Comparison of ENCODE assay signal across 17 cellular contexts in genomic region chr2:196080526-196080925, GRCh38. TPM values are rescaled to one million over a fixed set of nuclear protein-coding genes. Genes with fewer than 3 reads are reported as not detected.
DNase-seq lines count a peak whose midpoint lies in the region; ATAC-seq lines count a peak whose summit lies in the region.
"Had no signal": no experiment of that assay in that cellular context is flagged by ENCODE, and none has a peak within 500 bp of the region (broad histone marks: within the 10 kb centered on the region; RNA-seq: fewer than 3 reads in every experiment).

No MANE protein-coding gene starts in this region.

- no peak overlapping the region for H3K18ac ChIP-seq in neuronal stem cell (ENCODE audit: low read length)

- H3K79me1 ChIP-seq in neuronal stem cell (ENCODE audit: low read depth, low read length) = no peaks in the 10 kb centered on the region

- H3K4me3 Mint-ChIP-seq in activated T-cell treated with anti-CD3 and anti-CD28 coated beads, Interleukin-2, amount 50 U/mL, for 24 hours = no peak overlapping the region
- peak overlapping the region in 1 of 2 donors; percentile 68 for H3K4me3 Mint-ChIP-seq in activated T-cell treated with anti-CD3 and anti-CD28 coated beads, Interleukin-2, amount 50 U/mL, for 72 hours
- H3K4me3 Mint-ChIP-seq in activated naive CD8-positive, alpha-beta T cell treated with anti-CD3 and anti-CD28 coated beads, Interleukin-2, amount 10 ng/mL, durations not matched to agents 7 days and 5 days = peak overlapping the region; percentile 66
- H3K4me3 Mint-ChIP-seq in stimulated activated naive CD8-positive, alpha-beta T cell treated with anti-CD3 and anti-CD28 coated beads, Interleukin-15, Interleukin-2, amounts not matched to agents 100 ng/mL and 50 ng/mL, for 24 hours = peak overlapping the region; percentile 61

- WGBS in neuronal stem cell (ENCODE audit: extremely low coverage in 2 of 2, insufficient read length in 2 of 2, insufficient replicate concordance in 1 of 2), 2 donors = no CpG with 5 or more reads among the region's 2 CpGs

- H3K27ac Mint-ChIP-seq in activated T-cell treated with anti-CD3 and anti-CD28 coated beads, Interleukin-2, amount 50 U/mL, for 24 hours = peak overlapping the region; percentile 12
- no peak overlapping the region for H3K27ac Mint-ChIP-seq in activated T-cell treated with anti-CD3 and anti-CD28 coated beads, Interleukin-2, amount 50 U/mL, for 72 hours
- peak overlapping the region; percentile 84 for H3K27ac Mint-ChIP-seq in activated naive CD8-positive, alpha-beta T cell treated with anti-CD3 and anti-CD28 coated beads, Interleukin-2, amount 10 ng/mL, durations not matched to agents 7 days and 5 days
- no peak overlapping the region for H3K27ac Mint-ChIP-seq in stimulated activated naive CD8-positive, alpha-beta T cell treated with anti-CD3 and anti-CD28 coated beads, Interleukin-15, Interleukin-2, amounts not matched to agents 100 ng/mL and 50 ng/mL, for 24 hours
- H3K27ac Mint-ChIP-seq: CD14-positive monocyte, IgD-negative memory B cell had no signal

- H4K8ac ChIP-seq in neuronal stem cell (ENCODE audit: low read depth, low read length) = no peak overlapping the region

- no peak overlapping the region for H3K4me2 ChIP-seq in neuronal stem cell (ENCODE audit: insufficient read depth, low read length, poor library complexity, severe bottlenecking)
- H3K4me2 ChIP-seq: SK-N-SH had no signal

- H3K27me3 ChIP-seq in neuronal stem cell (ENCODE audit: control insufficient read depth in 3 of 3, insufficient read depth in 3 of 3, low read depth in 1 of 3, low read length in 3 of 3) = no peaks in the 10 kb centered on the region
- H3K27me3 ChIP-seq: uterus had no signal

- no peak overlapping the region for H2BK12ac ChIP-seq in neuronal stem cell (ENCODE audit: low read length)

- H3K27ac ChIP-seq in neuronal stem cell (replicated peaks; ENCODE audit: low read length) = no peak overlapping the region
- H3K27ac ChIP-seq: uterus had no signal

- ATAC-seq in activated T-cell treated with anti-CD3 and anti-CD28 coated beads, Interleukin-2, amount 50 U/mL, for 72 hours (replicated peaks in 1 of 2) = no peak
- ATAC-seq in HG03103 (IDR thresholded peaks at IDR 0.05; ENCODE audit: low read depth, unreplicated experiment) = peak; percentile 45
- peak; percentile 71 for ATAC-seq in activated naive CD8-positive, alpha-beta T cell treated with anti-CD3 and anti-CD28 coated beads, Interleukin-2, amount 10 ng/mL, durations not matched to agents 7 days and 5 days (ENCODE audit: low read depth)
- ATAC-seq: PC-3 had no signal

- H2BK5ac ChIP-seq in neuronal stem cell (ENCODE audit: low read length) = no peak overlapping the region

- peaks cover 28% of the 10 kb centered on the region for H3K4me1 Mint-ChIP-seq in activated T-cell treated with anti-CD3 and anti-CD28 coated beads, Interleukin-2, amount 50 U/mL, for 24 hours (ENCODE audit: low read depth)
- H3K4me1 Mint-ChIP-seq in activated T-cell treated with anti-CD3 and anti-CD28 coated beads, Interleukin-2, amount 50 U/mL, for 72 hours (ENCODE audit: low read depth) = peaks cover 23% of the 10 kb centered on the region
- H3K4me1 Mint-ChIP-seq in activated naive CD8-positive, alpha-beta T cell treated with anti-CD3 and anti-CD28 coated beads, Interleukin-2, amount 10 ng/mL, durations not matched to agents 7 days and 5 days = peaks cover 17% of the 10 kb centered on the region
- H3K4me1 Mint-ChIP-seq in stimulated activated naive CD8-positive, alpha-beta T cell treated with anti-CD3 and anti-CD28 coated beads, Interleukin-15, Interleukin-2, amounts not matched to agents 100 ng/mL and 50 ng/mL, for 24 hours (ENCODE audit: low read depth) = peaks cover 45% of the 10 kb centered on the region

- POLR2A ChIA-PET in activated naive CD8-positive, alpha-beta T cell treated with anti-CD3 and anti-CD28 coated beads, Interleukin-2, amount 10 ng/mL, durations not matched to agents 7 days and 5 days (lab: Charles Lee) = interaction anchor here (0.6 kb wide), 1 partner anchor 81 kb away, joined by 3 read pairs; no protein-coding TSS in a partner anchor

- H3K9me3 ChIP-seq in neuronal stem cell (replicated peaks in 1 of 2; ENCODE audit: control insufficient read depth in 2 of 2, insufficient read depth in 1 of 2, low read depth in 1 of 2, low read length in 2 of 2) = peaks cover 3 to 9% of the 10 kb centered on the region in 2 donors
- H3K9me3 ChIP-seq: uterus had no signal

- H3K27me3 Mint-ChIP-seq in activated T-cell treated with anti-CD3 and anti-CD28 coated beads, Interleukin-2, amount 50 U/mL, for 24 hours = no peaks in the 10 kb centered on the region
- no peaks in the 10 kb centered on the region for H3K27me3 Mint-ChIP-seq in activated T-cell treated with anti-CD3 and anti-CD28 coated beads, Interleukin-2, amount 50 U/mL, for 72 hours (ENCODE audit: low read depth)
- no peaks in the 10 kb centered on the region for H3K27me3 Mint-ChIP-seq in activated naive CD8-positive, alpha-beta T cell treated with anti-CD3 and anti-CD28 coated beads, Interleukin-2, amount 10 ng/mL, durations not matched to agents 7 days and 5 days
- no peaks in the 10 kb centered on the region for H3K27me3 Mint-ChIP-seq in stimulated activated naive CD8-positive, alpha-beta T cell treated with anti-CD3 and anti-CD28 coated beads, Interleukin-15, Interleukin-2, amounts not matched to agents 100 ng/mL and 50 ng/mL, for 24 hours
- H3K27me3 Mint-ChIP-seq: IgD-negative memory B cell had no signal

- no peak for DNase-seq in activated T-cell treated with anti-CD3 and anti-CD28 coated beads, Interleukin-2, amount 50 U/mL, for 24 hours
- DNase-seq in activated T-cell treated with anti-CD3 and anti-CD28 coated beads, Interleukin-2, amount 50 U/mL, for 72 hours = no peak
- no peak for DNase-seq in activated naive CD8-positive, alpha-beta T cell treated with anti-CD3 and anti-CD28 coated beads, Interleukin-2, amount 10 ng/mL, durations not matched to agents 7 days and 5 days
- DNase-seq in NCI-H2171 (lab: John Stamatoyannopoulos, UW) (no peak), superior temporal gyrus (ENCODE audit: extremely low spot score) (no peak), neuronal stem cell (ENCODE audit: low spot score) (no peak)
- DNase-seq: activated gamma-delta T cell, EL, NCI-H2081, NCI-H524, PC-3, SK-N-SH, uterus had no signal

- no peaks in the 10 kb centered on the region for H3K4me1 ChIP-seq in neuronal stem cell (ENCODE audit: control insufficient read depth in 2 of 2, insufficient read depth in 1 of 2, low read depth in 1 of 2, low read length in 2 of 2)
- H3K4me1 ChIP-seq: uterus had no signal

- H3K14ac ChIP-seq in neuronal stem cell (ENCODE audit: low read length) = no peak overlapping the region

- H4K91ac ChIP-seq in neuronal stem cell (ENCODE audit: low read depth, low read length, poor library complexity) = no peak overlapping the region

- no peak overlapping the region for H3K4ac ChIP-seq in neuronal stem cell (ENCODE audit: low read length)

- no peak overlapping the region for H2AFZ ChIP-seq in neuronal stem cell (ENCODE audit: low read length)

- no peak overlapping the region for H3K23ac ChIP-seq in neuronal stem cell (ENCODE audit: low read depth, low read length, poor library complexity)

- H3K4me3 ChIP-seq in neuronal stem cell (ENCODE audit: low read length in 2 of 2) = no peak overlapping the region
- H3K4me3 ChIP-seq: uterus had no signal

- H3K9ac ChIP-seq in neuronal stem cell (ENCODE audit: low read depth, low read length, poor library complexity) = no peak overlapping the region
- H3K9ac ChIP-seq: SK-N-SH had no signal

- H3K36me3 ChIP-seq in neuronal stem cell (replicated peaks in 1 of 2; ENCODE audit: control insufficient read depth in 2 of 2, insufficient read depth in 2 of 2, low read length in 2 of 2) = no peaks in the 10 kb centered on the region
- H3K36me3 ChIP-seq: uterus had no signal

- H2BK15ac ChIP-seq in neuronal stem cell (ENCODE audit: low read length) = no peak overlapping the region

- no peak overlapping the region for H2AK5ac ChIP-seq in neuronal stem cell (ENCODE audit: low read depth, low read length)

- no peak overlapping the region for H2BK120ac ChIP-seq in neuronal stem cell (ENCODE audit: low read depth, low read length)

- peaks cover 6% of the 10 kb centered on the region for H3K36me3 Mint-ChIP-seq in activated T-cell treated with anti-CD3 and anti-CD28 coated beads, Interleukin-2, amount 50 U/mL, for 24 hours (ENCODE audit: low read depth)
- H3K36me3 Mint-ChIP-seq in activated T-cell treated with anti-CD3 and anti-CD28 coated beads, Interleukin-2, amount 50 U/mL, for 72 hours (ENCODE audit: insufficient read depth in 2 of 2) = peaks cover 19 to 23% of the 10 kb centered on the region in 2 donors
- H3K36me3 Mint-ChIP-seq in activated naive CD8-positive, alpha-beta T cell treated with anti-CD3 and anti-CD28 coated beads, Interleukin-2, amount 10 ng/mL, durations not matched to agents 7 days and 5 days = peaks cover 21% of the 10 kb centered on the region
- H3K36me3 Mint-ChIP-seq in stimulated activated naive CD8-positive, alpha-beta T cell treated with anti-CD3 and anti-CD28 coated beads, Interleukin-15, Interleukin-2, amounts not matched to agents 100 ng/mL and 50 ng/mL, for 24 hours (ENCODE audit: low read depth) = peaks cover 18% of the 10 kb centered on the region
- H3K36me3 Mint-ChIP-seq: CD14-positive monocyte had no signal

- peaks cover 18% of the 10 kb centered on the region for H3K9me3 Mint-ChIP-seq in activated T-cell treated with anti-CD3 and anti-CD28 coated beads, Interleukin-2, amount 50 U/mL, for 24 hours
- H3K9me3 Mint-ChIP-seq in activated T-cell treated with anti-CD3 and anti-CD28 coated beads, Interleukin-2, amount 50 U/mL, for 72 hours = peaks cover 15 to 17% of the 10 kb centered on the region in 2 donors
- peaks cover 17% of the 10 kb centered on the region for H3K9me3 Mint-ChIP-seq in activated naive CD8-positive, alpha-beta T cell treated with anti-CD3 and anti-CD28 coated beads, Interleukin-2, amount 10 ng/mL, durations not matched to agents 7 days and 5 days
- peaks cover 28% of the 10 kb centered on the region for H3K9me3 Mint-ChIP-seq in stimulated activated naive CD8-positive, alpha-beta T cell treated with anti-CD3 and anti-CD28 coated beads, Interleukin-15, Interleukin-2, amounts not matched to agents 100 ng/mL and 50 ng/mL, for 24 hours

RNA-seq across cellular contexts. Expression of gene DNAH7, which starts 11.9 kb away (rescaled TPM):
- total RNA-seq in activated T-cell treated with anti-CD3 and anti-CD28 coated beads, Interleukin-2, amount 50 U/mL, for 72 hours = under 1 TPM in 1 of 2 donors, not detected in 1; 0.02 TPM
- not detected for total RNA-seq in activated naive CD8-positive, alpha-beta T cell treated with anti-CD3 and anti-CD28 coated beads, Interleukin-2, amount 10 ng/mL, durations not matched to agents 7 days and 5 days
- 0.43 TPM for polyA plus RNA-seq in neuronal stem cell (2013, experiment 1 of 2)
- 0.60 TPM for polyA plus RNA-seq in neuronal stem cell (2013, experiment 2 of 2)
- polyA plus RNA-seq: CD14-positive monocyte had no signal

Comparison
In these comparisons a context has a peak if more than half of its experiments do, and no peak if none do; other contexts are left out.
1. H3K27ac Mint-ChIP-seq: peak in activated T-cell treated with anti-CD3 and anti-CD28 coated beads, Interleukin-2, amount 50 U/mL, for 24 hours (single experiment) and activated naive CD8-positive, alpha-beta T cell treated with anti-CD3 and anti-CD28 coated beads, Interleukin-2, amount 10 ng/mL, durations not matched to agents 7 days and 5 days (single experiment); none in activated T-cell treated with anti-CD3 and anti-CD28 coated beads, Interleukin-2, amount 50 U/mL, for 72 hours (single experiment) and stimulated activated naive CD8-positive, alpha-beta T cell treated with anti-CD3 and anti-CD28 coated beads, Interleukin-15, Interleukin-2, amounts not matched to agents 100 ng/mL and 50 ng/mL, for 24 hours (single experiment).
2. ATAC-seq: peak in HG03103 (single experiment) and activated naive CD8-positive, alpha-beta T cell treated with anti-CD3 and anti-CD28 coated beads, Interleukin-2, amount 10 ng/mL, durations not matched to agents 7 days and 5 days (single experiment); none in activated T-cell treated with anti-CD3 and anti-CD28 coated beads, Interleukin-2, amount 50 U/mL, for 72 hours (0 of 2).